In the genomic region with DNA sequence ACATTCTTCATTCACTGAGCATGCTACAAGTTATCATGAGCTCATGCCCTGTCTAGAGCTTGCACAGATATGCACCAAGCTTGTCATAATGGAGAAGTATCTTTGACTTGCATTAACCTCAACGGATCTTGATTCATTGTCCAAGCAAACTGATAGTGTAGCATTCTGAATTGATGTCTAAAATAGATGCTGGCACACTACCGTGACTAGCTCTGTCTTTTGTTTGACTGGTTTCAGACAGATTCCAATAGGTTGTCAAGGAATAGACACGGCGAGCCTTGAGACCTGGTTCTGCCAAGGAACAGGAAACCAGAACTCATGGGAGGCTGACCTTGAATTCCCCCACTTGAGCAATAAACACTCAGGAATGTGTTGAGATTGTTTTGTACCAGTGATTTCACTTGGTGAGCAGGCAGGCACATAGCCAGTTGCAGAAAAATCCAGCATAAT, we compare ENCODE assay signal across 13 cellular contexts.
DNase-seq lines count a peak whose midpoint lies in the region; ATAC-seq and TF ChIP-seq lines count a peak whose summit lies in the region.
"Had no signal": no experiment of that assay in that cellular context is flagged by ENCODE, and none has a peak within 500 bp of the region (broad histone marks: within the 10 kb centered on the region; RNA-seq: fewer than 3 reads in every experiment).

No MANE protein-coding gene starts in this region.

- TF ChIP-seq CTCF in cardiac fibroblast (IDR thresholded peaks at IDR 0.05; ENCODE audit: low read depth, low read length) = no peak

- peak; percentile 80 for DNase-seq in HCEC 1CT
- peak; percentile 97 for DNase-seq in cardiac fibroblast (ENCODE audit: low read depth in 2 of 2)
- DNase-seq in iris pigment epithelial cell (ENCODE audit: low read depth) = peak; percentile 99
- no peak for DNase-seq in left colon
- DNase-seq in G401 (ENCODE audit: low spot score) = no peak
- no peak for DNase-seq in NCI-H748 treated with DMSO at 0.1 percent for 48 hours (lab: John Stamatoyannopoulos, UW)
- DNase-seq: activated CD4-positive, alpha-beta T cell treated with anti-CD3 and anti-CD28 coated beads, Interleukin-2, amount 50 U/mL, for 48 hours; amniotic stem cell; SHP77; stimulated activated CD8-positive, alpha-beta memory T cell treated with anti-CD3 and anti-CD28 coated beads, Interleukin-4, amount 100 ng/mL, for 48 hours had no signal

- peak overlapping the region in 2 of 3 donors; percentile 4 to 32 for H3K9ac ChIP-seq in skeletal muscle tissue (ENCODE audit: low read depth in 1 of 3, low read length in 3 of 3)

- intact Hi-C loops in left colon (cut with DNase I, micrococcal nuclease) = no loop called here

- no peaks in the 10 kb centered on the region for H3K9me3 ChIP-seq in skeletal muscle tissue (ENCODE audit: control insufficient read depth in 3 of 3, low read length in 3 of 3)

- no peaks in the 10 kb centered on the region for H3K36me3 ChIP-seq in skeletal muscle tissue (ENCODE audit: control insufficient read depth in 3 of 3, insufficient read depth in 3 of 3, low read length in 3 of 3)

- H3K27ac ChIP-seq in skeletal muscle tissue (ENCODE audit: low read depth, low read length) = peak overlapping the region; percentile 79

- in situ Hi-C loops in G401 (cut with HindIII; ENCODE audit: low sequenced_read_pairs) = no loop called here

- ATAC-seq in left colon = no peak
- no peak for ATAC-seq in GM18861 (IDR thresholded peaks at IDR 0.05; ENCODE audit: unreplicated experiment)
- ATAC-seq: HCT116 had no signal

- peaks cover 4 to 8% (median 4%) of the 10 kb centered on the region in 3 donors for H3K4me1 ChIP-seq in skeletal muscle tissue (ENCODE audit: control insufficient read depth in 3 of 3, insufficient read depth in 3 of 3, low read length in 3 of 3)

- H3K4me3 ChIP-seq in cardiac fibroblast (replicated peaks in 1 of 2; ENCODE audit: low read depth in 2 of 2, low read length in 2 of 2) (no peak overlapping the region), skeletal muscle tissue (ENCODE audit: low read length in 3 of 3) (peak overlapping the region in 2 of 3 donors; percentile 34 to 35)

- no peaks in the 10 kb centered on the region for H3K27me3 ChIP-seq in skeletal muscle tissue (ENCODE audit: control insufficient read depth in 3 of 3, insufficient read depth in 3 of 3, low read length in 3 of 3)

Comparison
In these comparisons a context has a peak if more than half of its experiments do, and no peak if none do; other contexts are left out.
1. DNase-seq: peak in HCEC 1CT (single experiment), cardiac fibroblast (2 of 2) and iris pigment epithelial cell (single experiment); none in left colon (0 of 2), G401 (single experiment) and NCI-H748 treated with DMSO at 0.1 percent for 48 hours (single experiment).
2. H3K4me3 ChIP-seq: peak in skeletal muscle tissue (2 of 3); none in cardiac fibroblast (0 of 2).